18 cellular contexts compared by ENCODE assay signal in the genomic region with DNA sequence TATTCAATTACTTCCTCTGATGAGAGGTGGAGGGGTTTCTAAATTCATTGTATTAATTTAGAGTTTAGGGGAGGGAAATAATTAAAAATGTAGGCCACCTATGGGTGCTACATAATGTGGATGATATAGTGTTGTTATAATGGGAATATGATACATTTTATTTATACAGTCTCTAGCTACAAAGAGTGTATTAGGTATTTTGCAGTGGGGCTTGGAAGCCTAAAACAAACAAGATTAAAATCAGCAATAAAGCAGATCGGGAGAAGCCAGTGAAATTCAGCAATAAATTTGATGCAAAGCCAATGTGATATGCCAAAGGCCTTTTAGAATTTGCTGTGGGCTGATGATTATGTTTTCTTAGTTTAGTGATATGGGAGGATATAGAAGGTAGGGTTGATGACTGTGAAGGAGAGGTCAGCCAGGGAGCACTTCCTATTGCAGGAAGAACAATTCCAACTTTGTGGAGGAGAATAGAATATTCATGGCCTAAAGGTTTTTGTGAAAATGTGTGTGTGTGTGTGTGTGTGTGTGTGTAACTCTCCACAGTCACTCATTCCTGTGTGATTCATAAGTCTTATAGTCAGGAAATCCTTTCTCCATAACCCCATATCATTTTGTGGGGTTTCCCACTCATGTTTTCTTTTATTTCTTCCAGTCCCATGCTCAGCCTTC. TPM values are rescaled to one million over a fixed set of nuclear protein-coding genes. Genes with fewer than 3 reads are reported as not detected.
DNase-seq lines count a peak whose midpoint lies in the region; ATAC-seq and TF ChIP-seq lines count a peak whose summit lies in the region.
"Had no signal": no experiment of that assay in that cellular context is flagged by ENCODE, and none has a peak within 500 bp of the region (broad histone marks: within the 10 kb centered on the region; RNA-seq: fewer than 3 reads in every experiment).

No MANE protein-coding gene starts in this region.

- H3K79me2 ChIP-seq in GM23248 (ENCODE audit: insufficient read depth) = no peaks in the 10 kb centered on the region

- H3K36me3 ChIP-seq in GM23248 (ENCODE audit: low read depth) = no peaks in the 10 kb centered on the region
- no peaks in the 10 kb centered on the region for H3K36me3 ChIP-seq in brain microvascular endothelial cell (replicated peaks)

- H3K27ac ChIP-seq in GM23248 (no peak overlapping the region), brain microvascular endothelial cell (no peak overlapping the region)
- H3K27ac ChIP-seq: epithelial cell of prostate, RWPE1 had no signal

- no peak overlapping the region for H3K4me3 ChIP-seq in GM23248
- no peak overlapping the region for H3K4me3 ChIP-seq in brain microvascular endothelial cell (ENCODE audit: low read depth, low read length)

- H3F3A ChIP-seq in GM23248 (ENCODE audit: insufficient read depth) = no peaks in the 10 kb centered on the region

- no peak for ATAC-seq in GM18909 (IDR thresholded peaks at IDR 0.05; ENCODE audit: poor library complexity, unreplicated experiment)
- no peak for ATAC-seq in HG03280 (IDR thresholded peaks at IDR 0.05; ENCODE audit: unreplicated experiment)
- no peak for ATAC-seq in GM19324 (IDR thresholded peaks at IDR 0.05; ENCODE audit: low FRiP score, unreplicated experiment)
- ATAC-seq: activated CD8-positive, alpha-beta T cell treated with anti-CD3 and anti-CD28 coated beads for 36 hours had no signal

- 34 to 51% methylated on average over 1 of the region's 1 CpG for WGBS in GM23248 (ENCODE audit: low coverage in 1 of 2, low lambda C conversion rate in 2 of 2, missing lambda C conversion rate in 2 of 2), 2 experiments

- peak; percentile 20 for DNase-seq in GM23248
- DNase-seq in NCI-H2196 treated with DMSO at 0.1 percent for 48 hours (lab: John Stamatoyannopoulos, UW; ENCODE audit: unreplicated experiment) = peak; percentile 25
- peak; percentile 46 for DNase-seq in brain microvascular endothelial cell
- peak; percentile 88 to 90 for DNase-seq in lung microvascular endothelial cell (ENCODE audit: low read depth in 2 of 2)
- no peak for DNase-seq in OCI-M1 (lab: John Stamatoyannopoulos, UW)
- DNase-seq: activated CD8-positive, alpha-beta T cell treated with anti-CD3 and anti-CD28 coated beads for 36 hours; activated naive CD8-positive, alpha-beta T cell treated with anti-CD3 and anti-CD28 coated beads, Interleukin-2, amount 10 ng/mL, durations not matched to agents 7 days and 5 days; GDM1; H7; NCI-H2081 treated with DMSO at 0.1 percent for 48 hours; occipital lobe; small intestine; SW 1271 had no signal

- H3K4me1 ChIP-seq in GM23248 (ENCODE audit: insufficient read depth) = no peaks in the 10 kb centered on the region

- H3K9ac ChIP-seq in GM23248 = no peak overlapping the region

- no peak overlapping the region for H3K4me2 ChIP-seq in GM23248 (ENCODE audit: unreplicated experiment)

- H4K20me1 ChIP-seq in GM23248 (ENCODE audit: insufficient read depth) = no peaks in the 10 kb centered on the region

- H3K27me3 ChIP-seq in GM23248 (replicated peaks; ENCODE audit: insufficient read depth) = no peaks in the 10 kb centered on the region
- H3K27me3 ChIP-seq in brain microvascular endothelial cell (replicated peaks) = no peaks in the 10 kb centered on the region

- no peaks in the 10 kb centered on the region for H3K9me3 ChIP-seq in GM23248 (ENCODE audit: low read depth)

- no peak for TF ChIP-seq CTCF in brain microvascular endothelial cell (IDR thresholded peaks at IDR 0.05; ENCODE audit: low read depth, low read length, missing control alignments)

- no peak overlapping the region for H2AFZ ChIP-seq in GM23248

- in situ Hi-C loops in GM23248 (cut with MboI) = loop anchor here (25.0 kb wide), 1 partner anchor 523 kb away; no protein-coding TSS in a partner anchor
- in situ Hi-C loops in brain microvascular endothelial cell (cut with HindIII; ENCODE audit: low pct_ligation_motif_present, low sequenced_read_pairs) = no loop called here

- H3K9me2 ChIP-seq in GM23248 (ENCODE audit: insufficient read depth) = no peaks in the 10 kb centered on the region

RNA-seq across cellular contexts. Expression of gene EXOC4, which starts 17.5 kb away (rescaled TPM):
- total RNA-seq in GM23248 (2014; rRNA removed; shearing (Covaris generic)) = 44.5 and 51.7 TPM in 2 replicates
- 23.4 and 23.9 TPM in 2 replicates for polyA plus RNA-seq in GM23248 (2016; fragmentation: Nextera tagmentation; extraction: Ambion mirVana)
- 80.0 and 103 TPM in 2 replicates for total RNA-seq in lung microvascular endothelial cell
